Comparison of ENCODE assay signal across 15 cellular contexts in the genomic region with DNA sequence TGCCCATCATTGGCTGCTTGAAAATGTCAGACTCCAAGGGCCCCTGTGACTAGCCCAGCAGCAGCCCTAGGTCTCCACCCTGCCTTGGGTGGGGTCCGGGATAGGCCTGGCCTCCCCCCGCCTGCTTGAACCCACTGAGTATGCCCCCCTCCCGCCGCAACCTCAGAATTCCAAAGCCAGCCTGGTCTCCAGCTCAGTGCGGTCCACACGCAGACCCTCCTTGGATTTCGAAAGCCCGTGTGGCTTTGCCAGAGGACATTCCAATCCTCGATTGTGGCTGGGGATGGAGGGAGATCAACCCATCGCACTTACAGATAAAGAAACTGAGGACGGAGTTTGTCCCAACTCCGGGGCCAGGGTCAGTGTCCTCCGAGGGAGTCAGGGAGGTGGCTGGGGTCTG. TPM values are rescaled to one million over a fixed set of nuclear protein-coding genes. Genes with fewer than 3 reads are reported as not detected.
"Had no signal": no experiment of that assay in that cellular context is flagged by ENCODE, and none has a peak within 500 bp of the region (broad histone marks: within the 10 kb centered on the region; RNA-seq: fewer than 3 reads in every experiment).

No MANE protein-coding gene starts in this region.

- DNase-seq: activated B cell treated with CpG ODN at 0.5 μM for 24 hours; activated CD4-positive, alpha-beta T cell treated with anti-CD3 and anti-CD28 coated beads, Interleukin-2, amount 50 U/mL, for 1 hour; activated naive CD4-positive, alpha-beta T cell treated with anti-CD3 and anti-CD28 coated beads, Interleukin-2, amount 50 U/mL, for 16 hours; amniotic stem cell; erythroblast; glutamatergic neuron; mucosa of descending colon; stimulated activated CD4-positive, alpha-beta T cell treated with anti-CD3 and anti-CD28 coated beads, Interleukin-15, amount 100 ng/mL, for 24 hours; stimulated activated CD4-positive, alpha-beta T cell treated with anti-CD3 and anti-CD28 coated beads, Interleukin-4, amount 100 ng/mL, for 24 hours; T-helper 1 cell had no signal

- H3K36me3 ChIP-seq: thoracic aorta had no signal

- H3K4me3 ChIP-seq: mucosa of descending colon, thoracic aorta had no signal

- H3K9me3 ChIP-seq: mucosa of descending colon, thoracic aorta had no signal

- ATAC-seq: mucosa of descending colon; natural killer cell treated with Interleukin-12 subunit alpha and Interleukin-12 subunit beta and Interleukin-15 and Interleukin-18, amount 100 ng/mL, for 72 hours had no signal

- H3K27ac ChIP-seq: thoracic aorta had no signal

RNA-seq across cellular contexts. Expression of a gene that starts 6.4 kb away (rescaled TPM):
- total RNA-seq: activated B cell treated with CpG ODN at 0.5 μM for 24 hours; activated CD8-positive, alpha-beta memory T cell treated with anti-CD3 and anti-CD28 coated beads for 36 hours; activated T-helper 2 cell treated with anti-CD3 and anti-CD28 coated beads, Interferon-gamma antibody, Interleukin-2, Interleukin-4, amounts not matched to agents 10 μg/mL and 5 μg/mL and 100 μg/mL, durations not matched to agents 14 hours and 24 hours and 36 hours; natural killer cell treated with Interleukin-12 subunit alpha and Interleukin-12 subunit beta and Interleukin-15 and Interleukin-18, amount 100 ng/mL, for 72 hours; osteocyte; thoracic aorta had no signal

RNA-seq across cellular contexts. Expression of a gene that starts 44.3 kb away (rescaled TPM):
- total RNA-seq: thoracic aorta had no signal
